ENCODE assay signal across 14 cellular contexts in genomic region chr9:100440071-100440470, GRCh38. TPM values are rescaled to one million over a fixed set of nuclear protein-coding genes. Genes with fewer than 3 reads are reported as not detected.
DNase-seq lines count a peak whose midpoint lies in the region; ATAC-seq, FAIRE-seq and TF ChIP-seq lines count a peak whose summit lies in the region.
"Had no signal": no experiment of that assay in that cellular context is flagged by ENCODE, and none has a peak within 500 bp of the region (broad histone marks: within the 10 kb centered on the region; RNA-seq: fewer than 3 reads in every experiment).

No MANE protein-coding gene starts in this region.

- H3K27me3 ChIP-seq in cardiac muscle cell = no peaks in the 10 kb centered on the region
- H3K27me3 ChIP-seq in left lung = no peaks in the 10 kb centered on the region
- H3K27me3 ChIP-seq: stomach had no signal

- H3K36me3 ChIP-seq in cardiac muscle cell = no peaks in the 10 kb centered on the region
- peaks cover 0 to 12% of the 10 kb centered on the region in 2 donors for H3K36me3 ChIP-seq in left lung
- H3K36me3 ChIP-seq in kidney (ENCODE audit: control insufficient read depth in 1 of 2, insufficient read depth in 2 of 2, low read length in 2 of 2) = no peaks in the 10 kb centered on the region

- no peak overlapping the region for H3K9ac ChIP-seq in kidney (ENCODE audit: low read length in 2 of 2)

- no peak for FAIRE-seq in kidney (lab: Jason Lieb, UNC)

- no peak for TF ChIP-seq CTCF in cardiac muscle cell (IDR thresholded peaks at IDR 0.05; ENCODE audit: low read depth, low read length)
- no peak for TF ChIP-seq CTCF in cardiac fibroblast (IDR thresholded peaks at IDR 0.05; ENCODE audit: low read depth, low read length)
- no peak for TF ChIP-seq CTCF in left lung (IDR thresholded peaks at IDR 0.05)
- no peak for TF ChIP-seq CTCF in kidney (IDR thresholded peaks at IDR 0.05; ENCODE audit: borderline replicate concordance, extremely low read depth, insufficient read depth)

- DNase-seq in cardiac muscle cell (ENCODE audit: low read depth in 1 of 2, low spot score in 1 of 2) = peak; percentile 44 to 74
- DNase-seq in Right ventricle myocardium inferior (ENCODE audit: missing footprints) = no peak
- peak; percentile 38 to 74 for DNase-seq in cardiac fibroblast (ENCODE audit: low read depth in 2 of 2)
- no peak for DNase-seq in left lung
- no peak for DNase-seq in caudate nucleus (lab: John Stamatoyannopoulos, UW)
- DNase-seq in NCI-H1436 treated with DMSO at 0.1 percent for 48 hours (lab: John Stamatoyannopoulos, UW) = no peak
- DNase-seq in kidney = no peak
- DNase-seq: activated CD8-positive, alpha-beta memory T cell treated with anti-CD3 and anti-CD28 coated beads for 24 hours; activated naive CD4-positive, alpha-beta T cell treated with anti-CD3 and anti-CD28 coated beads, Interleukin-2, amount 10 ng/mL, durations not matched to agents 7 days and 5 days; mesendoderm; occipital lobe; stomach had no signal

- intact Hi-C loops in Right ventricle myocardium inferior (cut with DNase I) (no loop called here), left lung (cut with DNase I) (no loop called here), kidney (cut with DNase I) (no loop called here)

- H3K4me3 ChIP-seq in cardiac muscle cell = no peak overlapping the region
- no peak overlapping the region for H3K4me3 ChIP-seq in cardiac fibroblast (replicated peaks in 1 of 2; ENCODE audit: low read depth in 2 of 2, low read length in 2 of 2)
- H3K4me3 ChIP-seq in left lung = no peak overlapping the region
- H3K4me3 ChIP-seq in kidney (ENCODE audit: low read length in 2 of 2) = no peak overlapping the region
- H3K4me3 ChIP-seq: stomach had no signal

- no peak for ATAC-seq in Right ventricle myocardium inferior
- ATAC-seq in left lung = peak; percentile 86
- no peak for ATAC-seq in GM21825 (IDR thresholded peaks at IDR 0.05; ENCODE audit: unreplicated experiment)
- ATAC-seq: HCT116 had no signal

- peaks cover 11% of the 10 kb centered on the region for H3K4me1 ChIP-seq in cardiac muscle cell (ENCODE audit: low read depth)
- H3K4me1 ChIP-seq in left lung = peaks cover 0 to 5% of the 10 kb centered on the region in 2 donors
- H3K4me1 ChIP-seq in kidney (ENCODE audit: control insufficient read depth in 1 of 2, insufficient read depth in 1 of 2, low read depth in 1 of 2, low read length in 2 of 2) = no peaks in the 10 kb centered on the region

- peak overlapping the region; percentile 89 for H3K27ac ChIP-seq in cardiac muscle cell
- peak overlapping the region in 1 of 2 donors; percentile 35 for H3K27ac ChIP-seq in left lung
- no peak overlapping the region for H3K27ac ChIP-seq in caudate nucleus (ENCODE audit: low read depth, low read length)
- no peak overlapping the region for H3K27ac ChIP-seq in kidney (ENCODE audit: low read depth in 2 of 2, low read length in 2 of 2)
- H3K27ac ChIP-seq: stomach had no signal

- H3K9me3 ChIP-seq in cardiac muscle cell (ENCODE audit: low read depth) = no peaks in the 10 kb centered on the region
- no peaks in the 10 kb centered on the region for H3K9me3 ChIP-seq in left lung
- H3K9me3 ChIP-seq in kidney (ENCODE audit: control insufficient read depth in 1 of 2, low read length in 2 of 2) = no peaks in the 10 kb centered on the region
- H3K9me3 ChIP-seq: stomach had no signal

RNA-seq across cellular contexts. Expression of gene MSANTD3, which starts 13.1 kb away (rescaled TPM):
- total RNA-seq in cardiac muscle cell (49.2 and 62.9 TPM in 2 replicates), Right ventricle myocardium inferior (18.6 TPM), left lung (10 to 100 TPM; 30.7 to 31.7 TPM), kidney (14.3 TPM)
- polyA plus RNA-seq in cardiac muscle cell (30.6 and 34.7 TPM in 2 replicates), kidney (ENCODE audit: insufficient read depth, low read depth, low replicate concordance) (16.7 TPM)

RNA-seq across cellular contexts. Expression of gene TMEFF1, which starts 32.9 kb away (rescaled TPM):
- total RNA-seq in cardiac muscle cell (23.9 and 34.2 TPM in 2 replicates), Right ventricle myocardium inferior (0.14 TPM), left lung (under 1 TPM in 1 of 2 donors, not detected in 1; 0.58 TPM), kidney (0.66 TPM)
- polyA plus RNA-seq in cardiac muscle cell (22.3 and 33.0 TPM in 2 replicates), kidney (ENCODE audit: insufficient read depth, low read depth, low replicate concordance) (not detected)

Comparison
In these comparisons a context has a peak if more than half of its experiments do, and no peak if none do; other contexts are left out.
1. DNase-seq: peak in cardiac muscle cell (2 of 2) and cardiac fibroblast (2 of 2); none in Right ventricle myocardium inferior (single experiment), left lung (0 of 2), caudate nucleus (0 of 61), NCI-H1436 treated with DMSO at 0.1 percent for 48 hours (single experiment) and kidney (single experiment).
2. RNA of gene TMEFF1, which starts 32.9 kb away (total RNA-seq): 23.9 to 34.2 TPM in cardiac muscle cell; 0.66 TPM in kidney (single experiment), 0.58 TPM in left lung and 0.14 TPM in Right ventricle myocardium inferior (single experiment); every median in the first group is over 10 times any median in the second.